ENCODE assay signal across 8 cellular contexts in the genomic region with DNA sequence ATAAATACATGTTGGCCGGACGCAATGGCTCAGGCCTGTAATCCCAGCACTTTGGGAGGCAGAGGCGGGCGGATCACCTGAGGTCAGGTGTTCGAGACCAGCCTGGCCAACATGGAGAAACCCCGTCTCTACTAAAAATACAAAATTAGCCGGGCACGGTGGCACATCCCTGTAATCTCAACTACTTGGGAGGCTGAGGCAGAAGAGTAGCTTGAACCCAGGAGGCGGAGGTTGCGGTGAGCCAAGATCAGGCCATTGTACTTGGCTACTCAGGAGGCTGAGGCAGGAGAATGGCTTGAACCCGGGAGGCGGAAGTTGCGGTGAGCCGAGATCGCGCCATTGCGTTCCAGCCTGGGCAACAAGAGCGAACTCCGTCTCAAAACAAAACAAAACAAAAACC. TPM values are rescaled to one million over a fixed set of nuclear protein-coding genes. Genes with fewer than 3 reads are reported as not detected.
DNase-seq lines count a peak whose midpoint lies in the region; ATAC-seq and TF ChIP-seq lines count a peak whose summit lies in the region.
"Not testable (repeated sequence)": the region's sequence is repeated elsewhere in the genome, so short reads cannot be mapped to it uniquely, and the experiment has no call there.

No MANE protein-coding gene starts in this region.

- not testable (repeated sequence) for H4K5ac ChIP-seq in IMR-90 (ENCODE audit: low read depth, low read length)

- peaks cover 18 to 45% (median 30%) of the 10 kb centered on the region in 4 donors for H3K4me1 Mint-ChIP-seq in CD4-positive, alpha-beta memory T cell
- H3K4me1 Mint-ChIP-seq in activated T-cell treated with anti-CD3 and anti-CD28 coated beads, Interleukin-2, amount 50 U/mL, for 72 hours (ENCODE audit: low read depth): peaks cover 36% of the 10 kb centered on the region
- peaks cover 14% of the 10 kb centered on the region for H3K4me1 Mint-ChIP-seq in nephron
- peaks cover 32% of the 10 kb centered on the region for H3K4me1 Mint-ChIP-seq in stimulated activated memory B cell treated with anti-CD40 and anti-IgM and Interleukin-4, amounts not matched to agents 10 μg/mL and 1 μg/mL and 100 μg/mL, for 72 hours

- H3K27me3 Mint-ChIP-seq in CD4-positive, alpha-beta memory T cell; activated T-cell treated with anti-CD3 and anti-CD28 coated beads, Interleukin-2, amount 50 U/mL, for 72 hours (ENCODE audit: low read depth); nephron (ENCODE audit: low read depth); stimulated activated memory B cell treated with anti-CD40 and anti-IgM and Interleukin-4, amounts not matched to agents 10 μg/mL and 1 μg/mL and 100 μg/mL, for 72 hours: not testable (repeated sequence)

- in situ Hi-C loops in IMR-90 (cut with MboI; ENCODE audit: low sequenced_read_pairs): not testable (repeated sequence)

- not testable (repeated sequence) for ATAC-seq in IMR-90 (ENCODE audit: low read depth); activated T-cell treated with anti-CD3 and anti-CD28 coated beads, Interleukin-2, amount 50 U/mL, for 72 hours (replicated peaks in 1 of 2); heart right ventricle; stimulated activated memory B cell treated with anti-CD40 and anti-IgM and Interleukin-4, amounts not matched to agents 10 μg/mL and 1 μg/mL and 100 μg/mL, for 72 hours

- not testable (repeated sequence) for DNase-seq in CD4-positive, alpha-beta memory T cell; IMR-90; SK-N-SH; activated T-cell treated with anti-CD3 and anti-CD28 coated beads, Interleukin-2, amount 50 U/mL, for 72 hours; breast epithelium (ENCODE audit: low spot score in 2 of 2); heart right ventricle

- TF ChIP-seq EP300 in SK-N-SH (IDR thresholded peaks at IDR 0.05; ENCODE audit: borderline replicate concordance in 1 of 2, low read depth in 1 of 2, low read length in 1 of 2): not testable (repeated sequence)

- not testable (repeated sequence) for H3K23ac ChIP-seq in IMR-90 (ENCODE audit: low read depth, low read length)

- POLR2A ChIA-PET in CD4-positive, alpha-beta memory T cell (lab: Charles Lee; ENCODE audit: partially characterized antibody): interaction anchor here (1.0 to 3.5 kb wide), 5 partner anchors 17 to 149 kb away, joined by 3 to 32 read pairs (median 4); a partner anchor contains a TSS
- POLR2A ChIA-PET in IMR-90 (lab: Charles Lee; ENCODE audit: unreplicated experiment); SK-N-SH (lab: Yijun Ruan, JAX): not testable (repeated sequence)

- not testable (repeated sequence) for H3K9me3 Mint-ChIP-seq in CD4-positive, alpha-beta memory T cell; activated T-cell treated with anti-CD3 and anti-CD28 coated beads, Interleukin-2, amount 50 U/mL, for 72 hours; nephron; stimulated activated memory B cell treated with anti-CD40 and anti-IgM and Interleukin-4, amounts not matched to agents 10 μg/mL and 1 μg/mL and 100 μg/mL, for 72 hours

- not testable (repeated sequence) for H3K56ac ChIP-seq in IMR-90 (ENCODE audit: extremely low read depth, insufficient read depth, low read length)

- dilution Hi-C loops in IMR-90 (cut with HindIII; ENCODE audit: low sequenced_read_pairs, unreplicated experiment): not testable (repeated sequence)

- H2BK20ac ChIP-seq in IMR-90 (ENCODE audit: low read depth, low read length): not testable (repeated sequence)

- H3K14ac ChIP-seq in IMR-90 (replicated peaks; ENCODE audit: low read depth, low read length): not testable (repeated sequence)

- peak overlapping the region; percentile 97; the same call in 1 of the 2 replicates for H3K4me2 ChIP-seq in IMR-90 (ENCODE audit: low read depth, low read length)
- H3K4me2 ChIP-seq in SK-N-SH: peak overlapping the region; percentile 97

- 84% methylated on average over 3 of the region's 19 CpGs; no CpG with 5 or more reads in 1 of the 2 experiments for WGBS in IMR-90 (ENCODE audit: extremely low coverage in 2 of 2, insufficient read length in 1 of 2), 2 experiments
- 91% methylated on average over 19 of the region's 19 CpGs for WGBS in SK-N-SH (ENCODE audit: low lambda C conversion rate)
- WGBS in heart right ventricle, 2 donors: 96 to 97% methylated on average over 19 of the region's 19 CpGs

- intact Hi-C loops in CD4-positive, alpha-beta memory T cell (cut with micrococcal nuclease): loop anchor here (1.0 to 10.0 kb wide), 2 partner anchors 49 to 520 kb away; a partner anchor contains a TSS
- intact Hi-C loops in IMR-90 (cut with micrococcal nuclease); breast epithelium (cut with DNase I; ENCODE audit: low total_unique reads); heart right ventricle (cut with DNase I): not testable (repeated sequence)

- H3K18ac ChIP-seq in IMR-90 (ENCODE audit: low read depth, low read length): not testable (repeated sequence)

- not testable (repeated sequence) for TF ChIP-seq POLR2A in IMR-90 (IDR thresholded peaks at IDR 0.05; ENCODE audit: low read depth, low read length); breast epithelium (IDR thresholded peaks at IDR 0.05)

- peaks cover 20% of the 10 kb centered on the region for H3K36me3 ChIP-seq in CD4-positive, alpha-beta memory T cell (ENCODE audit: insufficient read depth, low read length)
- peaks cover 17% of the 10 kb centered on the region for H3K36me3 ChIP-seq in IMR-90 (ENCODE audit: control insufficient read depth, insufficient read depth, low read length)
- H3K36me3 ChIP-seq in SK-N-SH (replicated peaks in 1 of 2; ENCODE audit: control insufficient read depth in 1 of 2, insufficient read depth in 2 of 2, low read length in 1 of 2): peaks cover 22 to 31% of the 10 kb centered on the region in 2 experiments
- H3K36me3 ChIP-seq in breast epithelium: not testable (repeated sequence)
- peaks cover 0 to 51% (median 24%) of the 10 kb centered on the region in 9 donors for H3K36me3 ChIP-seq in heart right ventricle

- H3K4me3 ChIP-seq in CD4-positive, alpha-beta memory T cell (ENCODE audit: low read length in 2 of 2); IMR-90 (ENCODE audit: insufficient read depth, low read depth, low read length): not testable (repeated sequence)
- H3K4me3 ChIP-seq in SK-N-SH (ENCODE audit: low read depth in 2 of 2, low read length in 1 of 2) (peak overlapping the region in 1 of 2 experiments; percentile 96; a peak in 2 of 4 replicates), breast epithelium (peak overlapping the region in 2 of 3 donors; percentile 95 to 97), heart right ventricle (peak overlapping the region in 6 of 10 donors; percentile 63 to 98 (median 92))

- H3K9me3 ChIP-seq in CD4-positive, alpha-beta memory T cell (ENCODE audit: control insufficient read depth in 1 of 2, low read length in 2 of 2); IMR-90 (ENCODE audit: control insufficient read depth, insufficient read depth, low read length); SK-N-SH; breast epithelium; heart right ventricle: not testable (repeated sequence)

- TF ChIP-seq CTCF in IMR-90 (conservative IDR thresholded peaks at IDR 0.05; ENCODE audit: low read depth, low read length); SK-N-SH (IDR thresholded peaks at IDR 0.05); breast epithelium (IDR thresholded peaks at IDR 0.05); heart right ventricle (IDR thresholded peaks at IDR 0.05); nephron (IDR thresholded peaks at IDR 0.05; ENCODE audit: unreplicated experiment in 3 of 3): not testable (repeated sequence)

- H2AFZ ChIP-seq in IMR-90 (replicated peaks; ENCODE audit: low read length, poor library complexity); SK-N-SH (ENCODE audit: low read depth): not testable (repeated sequence)

- not testable (repeated sequence) for BruUV-seq in IMR-90 (replicated peaks; lab: Mats Ljungman, UMichigan)

- peaks cover 30% of the 10 kb centered on the region for H3K4me1 ChIP-seq in CD4-positive, alpha-beta memory T cell (ENCODE audit: insufficient read depth, low read length)
- H3K4me1 ChIP-seq in IMR-90 (ENCODE audit: control insufficient read depth, insufficient read depth, low read length); SK-N-SH (ENCODE audit: control insufficient read depth in 1 of 2, insufficient read depth in 2 of 2, low read depth in 1 of 2, low read length in 1 of 2); breast epithelium: not testable (repeated sequence)
- peaks cover 6 to 34% (median 23%) of the 10 kb centered on the region in 9 donors for H3K4me1 ChIP-seq in heart right ventricle

- TF ChIP-seq RAD21 in IMR-90 (IDR thresholded peaks at IDR 0.05; ENCODE audit: low read length); SK-N-SH (IDR thresholded peaks at IDR 0.05; ENCODE audit: low read length): not testable (repeated sequence)

- H2AK5ac ChIP-seq in IMR-90 (ENCODE audit: low read depth, low read length): not testable (repeated sequence)

- not testable (repeated sequence) for H3K27me3 ChIP-seq in CD4-positive, alpha-beta memory T cell (ENCODE audit: insufficient read depth, low read length); IMR-90 (ENCODE audit: control insufficient read depth, insufficient read depth, low read length); SK-N-SH (ENCODE audit: insufficient read depth); breast epithelium; heart right ventricle

- not testable (repeated sequence) for H2BK5ac ChIP-seq in IMR-90 (ENCODE audit: low read depth, low read length, poor library complexity, severe bottlenecking)

- not testable (repeated sequence) for H4K8ac ChIP-seq in IMR-90 (ENCODE audit: low read depth in 2 of 2, low read length in 2 of 2)

- not testable (repeated sequence) for H2BK15ac ChIP-seq in IMR-90 (ENCODE audit: low read depth, low read length)

- peak overlapping the region; percentile 91 to 96 (median 94) for H3K4me3 Mint-ChIP-seq in CD4-positive, alpha-beta memory T cell
- H3K4me3 Mint-ChIP-seq in activated T-cell treated with anti-CD3 and anti-CD28 coated beads, Interleukin-2, amount 50 U/mL, for 72 hours: peak overlapping the region; percentile 94 to 95
- peak overlapping the region; percentile 95 to 97 (median 97) for H3K4me3 Mint-ChIP-seq in nephron
- H3K4me3 Mint-ChIP-seq in stimulated activated memory B cell treated with anti-CD40 and anti-IgM and Interleukin-4, amounts not matched to agents 10 μg/mL and 1 μg/mL and 100 μg/mL, for 72 hours: peak overlapping the region; percentile 86

- not testable (repeated sequence) for H3K9me1 ChIP-seq in IMR-90 (ENCODE audit: insufficient read depth, low read length)

- peaks cover 59% of the 10 kb centered on the region for H3K79me2 ChIP-seq in SK-N-SH (ENCODE audit: insufficient read depth)

- H4K20me1 ChIP-seq in IMR-90 (ENCODE audit: insufficient read depth, low read length): peaks cover 13% of the 10 kb centered on the region; the same call in 1 of the 2 replicates
- H4K20me1 ChIP-seq in SK-N-SH (ENCODE audit: insufficient read depth): peaks cover 26% of the 10 kb centered on the region

- H3F3A ChIP-seq in SK-N-SH (replicated peaks; ENCODE audit: insufficient read depth): not testable (repeated sequence)

- H4K91ac ChIP-seq in IMR-90 (ENCODE audit: insufficient read depth, low read depth, low read length): not testable (repeated sequence)

- peaks cover 16 to 34% of the 10 kb centered on the region in 2 donors for H3K36me3 Mint-ChIP-seq in CD4-positive, alpha-beta memory T cell
- not testable (repeated sequence) for H3K36me3 Mint-ChIP-seq in activated T-cell treated with anti-CD3 and anti-CD28 coated beads, Interleukin-2, amount 50 U/mL, for 72 hours (ENCODE audit: insufficient read depth in 2 of 2)
- peaks cover 30% of the 10 kb centered on the region for H3K36me3 Mint-ChIP-seq in nephron (ENCODE audit: low read depth)
- peaks cover 18% of the 10 kb centered on the region for H3K36me3 Mint-ChIP-seq in stimulated activated memory B cell treated with anti-CD40 and anti-IgM and Interleukin-4, amounts not matched to agents 10 μg/mL and 1 μg/mL and 100 μg/mL, for 72 hours

- H3K27ac ChIP-seq in CD4-positive, alpha-beta memory T cell (ENCODE audit: low read depth, low read length); IMR-90 (ENCODE audit: insufficient read depth, low read length); SK-N-SH (ENCODE audit: low read depth in 2 of 2, low read length in 1 of 2); breast epithelium: not testable (repeated sequence)
- peak overlapping the region in 1 of 10 donors; percentile 99 for H3K27ac ChIP-seq in heart right ventricle

- not testable (repeated sequence) for H3K4ac ChIP-seq in IMR-90 (ENCODE audit: low read depth, low read length)

- peaks cover 23 to 44% of the 10 kb centered on the region in 2 experiments for H3K79me1 ChIP-seq in IMR-90 (ENCODE audit: low read depth in 1 of 2, low read length in 2 of 2)

- not testable (repeated sequence) for H3K9me2 ChIP-seq in SK-N-SH

- H3K27ac Mint-ChIP-seq in CD4-positive, alpha-beta memory T cell: peak overlapping the region in 3 of 7 donors; percentile 42 to 84 (median 43)
- peak overlapping the region; percentile 90 for H3K27ac Mint-ChIP-seq in activated T-cell treated with anti-CD3 and anti-CD28 coated beads, Interleukin-2, amount 50 U/mL, for 72 hours
- H3K27ac Mint-ChIP-seq in nephron: peak overlapping the region in 2 of 3 experiments; percentile 27 to 49
- not testable (repeated sequence) for H3K27ac Mint-ChIP-seq in stimulated activated memory B cell treated with anti-CD40 and anti-IgM and Interleukin-4, amounts not matched to agents 10 μg/mL and 1 μg/mL and 100 μg/mL, for 72 hours

- H2AK9ac ChIP-seq in IMR-90 (replicated peaks; ENCODE audit: low read depth, low read length, poor library complexity): not testable (repeated sequence)

- not testable (repeated sequence) for H2BK120ac ChIP-seq in IMR-90 (ENCODE audit: low read depth, low read length)

- not testable (repeated sequence) for H3K9ac ChIP-seq in IMR-90 (ENCODE audit: low read depth, low read length)
- H3K9ac ChIP-seq in SK-N-SH: peak overlapping the region; percentile 94; the same call in 1 of the 2 replicates

- CTCF ChIA-PET in CD4-positive, alpha-beta memory T cell (lab: Charles Lee; ENCODE audit: partially characterized antibody): interaction anchor here (0.6 to 9.0 kb wide), 11 partner anchors 13 to 231 kb away, joined by 3 to 127 read pairs (median 3); a partner anchor contains a TSS
- CTCF ChIA-PET in IMR-90 (lab: Yijun Ruan, JAX): interaction anchor here (2.1 kb wide), 1 partner anchor 20 kb away, joined by 10 read pairs; no protein-coding TSS in a partner anchor
- CTCF ChIA-PET in SK-N-SH (lab: Yijun Ruan, JAX): interaction anchor here (0.8 to 9.7 kb wide), 13 partner anchors 8 to 230 kb away, joined by 3 to 74 read pairs (median 6); no protein-coding TSS in a partner anchor

RNA-seq across cellular contexts. Expression of a gene that starts 1.5 kb away (rescaled TPM):
- 10 to 100 TPM; 48.5 to 66.7 TPM for total RNA-seq in CD4-positive, alpha-beta memory T cell
- 10 to 100 TPM in 1 of 2 donors, 1 to 10 TPM in 1; 7.7 to 15.8 TPM for polyA plus RNA-seq in CD4-positive, alpha-beta memory T cell
- total RNA-seq in IMR-90 (2012; rRNA removed) (10.8 and 15.6 TPM in 2 replicates), breast epithelium (10 to 100 TPM; 21.6 to 34.1 (median 25.9) TPM), heart right ventricle (10 to 100 TPM; 14.6 to 30.9 (median 23.1) TPM)
- polyA plus RNA-seq in IMR-90 (2012; rRNA removed) (13.5 and 21.0 TPM in 2 replicates), SK-N-SH (2012; rRNA removed) (6.5 and 9.5 TPM in 2 replicates), heart right ventricle (10 to 100 TPM in 1 of 2 donors, 1 to 10 TPM in 1; 7.3 to 20.0 TPM)
- polyA plus RNA-seq in IMR-90 (2012; cell fraction: cytosol; rRNA removed): 2.5 and 4.0 TPM in 2 replicates
- polyA plus RNA-seq in IMR-90 (2012; cell fraction: nucleus; rRNA removed; ENCODE audit: low replicate concordance): 10.1 and 46.4 TPM in 2 replicates
- 7.4 and 9.4 TPM in 2 replicates for polyA plus RNA-seq in SK-N-SH (2012; cell fraction: cytosol; rRNA removed)
- 16.2 and 29.3 TPM in 2 replicates for polyA plus RNA-seq in SK-N-SH (2012; cell fraction: nucleus; rRNA removed)
- 10 to 100 TPM; 65.1 to 65.8 TPM for total RNA-seq in activated T-cell treated with anti-CD3 and anti-CD28 coated beads, Interleukin-2, amount 50 U/mL, for 72 hours

RNA-seq across cellular contexts. Expression of a gene that starts 43.6 kb away (rescaled TPM):
- total RNA-seq in CD4-positive, alpha-beta memory T cell: 10 to 100 TPM; 17.2 to 18.7 TPM
- polyA plus RNA-seq in CD4-positive, alpha-beta memory T cell: 10 to 100 TPM; 36.6 to 43.6 TPM
- total RNA-seq in IMR-90 (2012; rRNA removed) (47.8 and 54.1 TPM in 2 replicates), breast epithelium (10 to 100 TPM; 26.5 to 31.2 (median 27.1) TPM), heart right ventricle (10 to 100 TPM; 14.0 to 20.0 (median 15.6) TPM)
- polyA plus RNA-seq in IMR-90 (2012; rRNA removed) (57.8 and 60.8 TPM in 2 replicates), SK-N-SH (2012; rRNA removed) (56.7 and 73.4 TPM in 2 replicates), heart right ventricle (10 to 100 TPM; 24.3 to 35.4 TPM)
- 57.4 and 63.7 TPM in 2 replicates for polyA plus RNA-seq in IMR-90 (2012; cell fraction: cytosol; rRNA removed)
- 15.2 and 56.8 TPM in 2 replicates for polyA plus RNA-seq in IMR-90 (2012; cell fraction: nucleus; rRNA removed; ENCODE audit: low replicate concordance)
- polyA plus RNA-seq in SK-N-SH (2012; cell fraction: cytosol; rRNA removed): 72.1 and 78.3 TPM in 2 replicates
- 32.0 and 33.4 TPM in 2 replicates for polyA plus RNA-seq in SK-N-SH (2012; cell fraction: nucleus; rRNA removed)
- total RNA-seq in activated T-cell treated with anti-CD3 and anti-CD28 coated beads, Interleukin-2, amount 50 U/mL, for 72 hours: 10 to 100 TPM; 62.1 to 86.3 TPM

RNA-seq across cellular contexts. Expression of a gene that starts 48.3 kb away (rescaled TPM):
- 1 to 10 TPM; 3.5 TPM for total RNA-seq in CD4-positive, alpha-beta memory T cell
- polyA plus RNA-seq in CD4-positive, alpha-beta memory T cell: 1 to 10 TPM in 1 of 2 donors, under 1 TPM in 1; 0.18 to 2.6 TPM
- total RNA-seq in IMR-90 (2012; rRNA removed) (4.1 and 4.2 TPM in 2 replicates), breast epithelium (1 to 10 TPM; 3.0 to 7.8 (median 6.9) TPM), heart right ventricle (1 to 10 TPM; 1.8 to 5.7 (median 3.7) TPM)
- polyA plus RNA-seq in IMR-90 (2012; rRNA removed) (7.7 and 8.2 TPM in 2 replicates), SK-N-SH (2012; rRNA removed) (6.8 and 8.1 TPM in 2 replicates), heart right ventricle (1 to 10 TPM; 2.6 to 2.8 TPM)
- polyA plus RNA-seq in IMR-90 (2012; cell fraction: cytosol; rRNA removed): 4.6 and 6.1 TPM in 2 replicates
- 18.8 and 32.0 TPM in 2 replicates for polyA plus RNA-seq in IMR-90 (2012; cell fraction: nucleus; rRNA removed; ENCODE audit: low replicate concordance)
- polyA plus RNA-seq in SK-N-SH (2012; cell fraction: cytosol; rRNA removed): 2.9 and 4.5 TPM in 2 replicates
- 21.8 and 22.5 TPM in 2 replicates for polyA plus RNA-seq in SK-N-SH (2012; cell fraction: nucleus; rRNA removed)
- 1 to 10 TPM; 2.2 to 2.6 TPM for total RNA-seq in activated T-cell treated with anti-CD3 and anti-CD28 coated beads, Interleukin-2, amount 50 U/mL, for 72 hours
